In the genomic region with DNA sequence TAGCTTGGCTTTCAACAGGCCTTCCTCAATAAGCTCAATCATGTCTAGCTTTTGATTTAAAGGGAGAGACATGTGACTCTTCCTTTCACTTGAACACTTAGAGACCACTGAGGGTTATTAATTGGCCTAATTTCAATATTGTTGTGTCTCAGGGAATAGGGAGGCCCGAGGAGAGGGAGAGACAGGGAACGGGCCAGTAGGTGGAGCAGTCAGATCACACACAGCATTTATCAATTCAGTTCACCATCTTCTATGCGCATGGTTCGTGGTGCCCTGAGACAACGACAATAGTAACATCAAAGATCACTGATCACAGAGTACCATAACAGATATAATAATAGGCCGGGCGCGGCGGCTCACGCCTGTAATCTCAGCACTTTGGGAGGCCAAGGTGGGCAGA, we compare ENCODE assay signal across 9 cellular contexts. TPM values are rescaled to one million over a fixed set of nuclear protein-coding genes. Genes with fewer than 3 reads are reported as not detected.
DNase-seq lines count a peak whose midpoint lies in the region; ATAC-seq and TF ChIP-seq lines count a peak whose summit lies in the region.
"Had no signal": no experiment of that assay in that cellular context is flagged by ENCODE, and none has a peak within 500 bp of the region (broad histone marks: within the 10 kb centered on the region; RNA-seq: fewer than 3 reads in every experiment).

No MANE protein-coding gene starts in this region.

- H3K27me3 ChIP-seq in transverse colon (no peaks in the 10 kb centered on the region), vagina (no peaks in the 10 kb centered on the region)

- ATAC-seq in GM18502 (IDR thresholded peaks at IDR 0.05; ENCODE audit: poor library complexity, unreplicated experiment) (no peak), GM19351 (IDR thresholded peaks at IDR 0.05; ENCODE audit: unreplicated experiment) (no peak)

- H3K9me3 ChIP-seq in transverse colon (no peaks in the 10 kb centered on the region), vagina (no peaks in the 10 kb centered on the region)

- no peak overlapping the region for H3K4me3 ChIP-seq in transverse colon
- no peak overlapping the region for H3K4me3 ChIP-seq in vagina

- peak; percentile 2 for DNase-seq in CD1c-positive myeloid dendritic cell (ENCODE audit: extremely low spot score)
- DNase-seq in activated naive CD4-positive, alpha-beta T cell treated with anti-CD3 and anti-CD28 coated beads, Interleukin-2, amount 50 U/mL, for 16 hours: peak; percentile 33
- DNase-seq in inferior parietal cortex (ENCODE audit: extremely low spot score): peak; percentile 25
- peak; percentile 36 for DNase-seq in transverse colon
- DNase-seq in vagina (ENCODE audit: extremely low spot score in 2 of 2): no peak
- DNase-seq: activated naive CD8-positive, alpha-beta T cell treated with anti-CD3 and anti-CD28 coated beads, Interleukin-2, amount 10 ng/mL, durations not matched to agents 7 days and 5 days had no signal

- H3K4me1 ChIP-seq in transverse colon (no peaks in the 10 kb centered on the region), vagina (no peaks in the 10 kb centered on the region)

- WGBS in transverse colon (ENCODE audit: low coverage in 1 of 2), 2 donors: 58% methylated on average over 10 of the region's 10 CpGs; no CpG with 5 or more reads in 1 of the 2 donors

- in situ Hi-C loops in transverse colon (cut with MboI; ENCODE audit: low pct_ligation_motif_present in 1 of 4, low pct_unique_long_range_greater_than_20kb in 1 of 4, low sequenced_read_pairs in 3 of 4): loop anchor here in 2 of 4 donors (10.0 to 25.0 kb wide), 2 partner anchors 170 to 183 kb away; no protein-coding TSS in a partner anchor

- intact Hi-C loops in transverse colon (cut with DNase I; ENCODE audit: low total_unique reads) (no loop called here), vagina (cut with DNase I) (no loop called here)

- TF ChIP-seq POLR2A in transverse colon (IDR thresholded peaks at IDR 0.05) (no peak), vagina (IDR thresholded peaks at IDR 0.05) (no peak)

- H3K36me3 ChIP-seq in transverse colon (no peaks in the 10 kb centered on the region), vagina (no peaks in the 10 kb centered on the region)

- no peak overlapping the region for H3K27ac ChIP-seq in transverse colon
- H3K27ac ChIP-seq in vagina: no peak overlapping the region

- TF ChIP-seq EP300 in transverse colon (IDR thresholded peaks at IDR 0.05; ENCODE audit: low read depth): no peak

- peak; percentile 41; the same call in 1 of the 2 replicates for TF ChIP-seq CTCF in LNCAP (IDR thresholded peaks at IDR 0.05)
- peak; percentile 20 to 58 (median 40) for TF ChIP-seq CTCF in transverse colon (IDR thresholded peaks at IDR 0.05)
- TF ChIP-seq CTCF in vagina (IDR thresholded peaks at IDR 0.05): peak in 1 of 3 experiments; percentile 21

RNA-seq across cellular contexts. Expression of a gene that starts 17.8 kb away (rescaled TPM):
- total RNA-seq in transverse colon (10 to 100 TPM in 1 of 4 donors, 1 to 10 TPM in 3; 7.8 to 11.6 (median 8.7) TPM), vagina (6.9 TPM)

Comparison
In these comparisons a context has a peak if more than half of its experiments do, and no peak if none do; other contexts are left out.
1. DNase-seq: peak in CD1c-positive myeloid dendritic cell (single experiment), activated naive CD4-positive, alpha-beta T cell treated with anti-CD3 and anti-CD28 coated beads, Interleukin-2, amount 50 U/mL, for 16 hours (single experiment), inferior parietal cortex (single experiment) and transverse colon (single experiment); none in vagina (0 of 2).